In genomic region chr6:166555066-166555465, GRCh38 we compare ENCODE assay signal across 24 cellular contexts. TPM values are rescaled to one million over a fixed set of nuclear protein-coding genes. Genes with fewer than 3 reads are reported as not detected.
A peak's percentile ranks its signal among the peaks of the same experiment; 100 is the strongest.
DNase-seq lines count a peak whose midpoint lies in the region; ATAC-seq and TF ChIP-seq lines count a peak whose summit lies in the region.
"Had no signal": no experiment of that assay in that cellular context is flagged by ENCODE, and none has a peak within 500 bp of the region (broad histone marks: within the 10 kb centered on the region; RNA-seq: fewer than 3 reads in every experiment).

No MANE protein-coding gene starts in this region.

- no peak overlapping the region for H2AFZ ChIP-seq in GM23338

- H3K23ac ChIP-seq in mesendoderm (ENCODE audit: low read length): no peak overlapping the region

- ATAC-seq in GM23338 (no peak), lung (ENCODE audit: insufficient read depth, low FRiP score) (no peak), HG03520 (IDR thresholded peaks at IDR 0.05; ENCODE audit: unreplicated experiment) (no peak)
- ATAC-seq: activated CD8-positive, alpha-beta memory T cell treated with anti-CD3 and anti-CD28 coated beads, Interleukin-2, amount 10 ng/mL, durations not matched to agents 7 days and 5 days; naive thymus-derived CD8-positive, alpha-beta T cell; stimulated activated naive CD8-positive, alpha-beta T cell treated with anti-CD3 and anti-CD28 coated beads, Interleukin-15, amount 100 ng/mL, for 72 hours had no signal

- no peak overlapping the region for H3K56ac ChIP-seq in mesendoderm (ENCODE audit: low read length)

- H2BK15ac ChIP-seq in mesendoderm (replicated peaks; ENCODE audit: low read depth): no peak overlapping the region

- no peak overlapping the region for H3K18ac ChIP-seq in mesendoderm (ENCODE audit: low read length)

- H3K4ac ChIP-seq in mesendoderm (ENCODE audit: low read depth, low read length): no peak overlapping the region

- H3K36me3 Mint-ChIP-seq in GM23338 (ENCODE audit: low read depth) (no peaks in the 10 kb centered on the region; the same call in 2 of the 3 replicates), progenitor cell of endocrine pancreas (ENCODE audit: insufficient read depth) (peaks cover 13% of the 10 kb centered on the region)
- H3K36me3 Mint-ChIP-seq: activated CD8-positive, alpha-beta memory T cell treated with anti-CD3 and anti-CD28 coated beads, Interleukin-2, amount 10 ng/mL, durations not matched to agents 7 days and 5 days had no signal

- H3K9me2 ChIP-seq in GM23338 (ENCODE audit: insufficient read depth): no peaks in the 10 kb centered on the region

- no peak overlapping the region for H4K5ac ChIP-seq in mesendoderm (ENCODE audit: low read length)

- H3K79me2 ChIP-seq in GM23338 (replicated peaks; ENCODE audit: insufficient read depth) (peaks cover 69% of the 10 kb centered on the region), mesendoderm (ENCODE audit: control insufficient read depth, insufficient read depth, low read length) (no peaks in the 10 kb centered on the region)

- no peak overlapping the region for H2BK5ac ChIP-seq in mesendoderm (ENCODE audit: low read length)

- H2AK5ac ChIP-seq in mesendoderm (ENCODE audit: low read length): no peak overlapping the region

- H3K4me1 Mint-ChIP-seq in GM23338: peaks cover 61% of the 10 kb centered on the region
- H3K4me1 Mint-ChIP-seq in progenitor cell of endocrine pancreas (ENCODE audit: low read depth): peaks cover 8% of the 10 kb centered on the region

- no peaks in the 10 kb centered on the region for H3K27me3 ChIP-seq in GM23338 (ENCODE audit: insufficient read depth)
- H3K27me3 ChIP-seq in lung (ENCODE audit: control insufficient read depth, insufficient read depth): no peaks in the 10 kb centered on the region
- H3K27me3 ChIP-seq in skeletal muscle tissue (ENCODE audit: control insufficient read depth in 3 of 3, insufficient read depth in 3 of 3, low read length in 3 of 3): no peaks in the 10 kb centered on the region
- H3K27me3 ChIP-seq in mesendoderm (ENCODE audit: insufficient read depth, low read length, poor library complexity): no peaks in the 10 kb centered on the region
- H3K27me3 ChIP-seq: BLaER1 treated with 17β-estradiol and CSF1 and Interleukin-3, amounts not matched to agents 10 nM and 100 nM had no signal

- 74 to 85% methylated on average over 5 of the region's 5 CpGs for WGBS in lung, 2 donors
- WGBS in mesendoderm (ENCODE audit: extremely low coverage, insufficient coverage, low lambda C conversion rate): no CpG with 5 or more reads among the region's 5 CpGs

- H3K4me2 ChIP-seq in GM23338 (no peak overlapping the region; the same call in 1 of the 2 replicates), mesendoderm (ENCODE audit: low read length) (no peak overlapping the region)
- H3K4me2 ChIP-seq: BLaER1 treated with 17β-estradiol and CSF1 and Interleukin-3, amounts not matched to agents 10 nM and 100 nM had no signal

- H3K27ac Mint-ChIP-seq in GM23338 (no peak overlapping the region), progenitor cell of endocrine pancreas (no peak overlapping the region)
- H3K27ac Mint-ChIP-seq: activated CD8-positive, alpha-beta memory T cell treated with anti-CD3 and anti-CD28 coated beads, Interleukin-2, amount 10 ng/mL, durations not matched to agents 7 days and 5 days; activated naive CD4-positive, alpha-beta T cell treated with anti-CD3 and anti-CD28 coated beads, Interleukin-2, amount 50 U/mL, for 24 hours; activated T-helper 1 cell treated with anti-CD3 and anti-CD28 coated beads, Interleukin-12 subunit alpha, Interleukin-12 subunit beta, Interleukin-2, Interleukin-4 antibody, amounts not matched to agents 30 ng/mL and 10 ng/mL and 1 ng/mL, durations not matched to agents 14 hours and 24 hours and 36 hours; memory B cell had no signal

- no peak for DNase-seq in GM23338 (ENCODE audit: low spot score)
- DNase-seq in lung (ENCODE audit: low spot score): no peak
- no peak for DNase-seq in DMS79 (lab: John Stamatoyannopoulos, UW)
- DNase-seq in progenitor cell of endocrine pancreas (ENCODE audit: low spot score, unreplicated experiment): no peak
- no peak for DNase-seq in mesendoderm
- DNase-seq: ACHN; activated CD4-positive, alpha-beta T cell treated with anti-CD3 and anti-CD28 coated beads for 48 hours; activated CD8-positive, alpha-beta memory T cell treated with anti-CD3 and anti-CD28 coated beads, Interleukin-2, amount 10 ng/mL, durations not matched to agents 7 days and 5 days; hippocampal formation; naive thymus-derived CD8-positive, alpha-beta T cell; NCI-H1436; NCI-H69; posterior cingulate gyrus; stimulated activated CD4-positive, alpha-beta T cell treated with anti-CD3 and anti-CD28 coated beads, Interleukin-4, amount 100 ng/mL, for 4 hours; stimulated activated naive CD8-positive, alpha-beta T cell treated with anti-CD3 and anti-CD28 coated beads, Interleukin-15, amount 100 ng/mL, for 72 hours; SW 1271 had no signal

- H3K4me3 ChIP-seq in GM23338 (no peak overlapping the region), lung (no peak overlapping the region), skeletal muscle tissue (ENCODE audit: low read length in 3 of 3) (no peak overlapping the region), mesendoderm (ENCODE audit: low read length) (no peak overlapping the region)
- H3K4me3 ChIP-seq: BLaER1 treated with 17β-estradiol and CSF1 and Interleukin-3, amounts not matched to agents 10 nM and 100 nM had no signal

- no peak overlapping the region for H3K4me3 Mint-ChIP-seq in GM23338
- H3K4me3 Mint-ChIP-seq in progenitor cell of endocrine pancreas (ENCODE audit: low read depth): no peak overlapping the region
- H3K4me3 Mint-ChIP-seq: activated CD8-positive, alpha-beta memory T cell treated with anti-CD3 and anti-CD28 coated beads, Interleukin-2, amount 10 ng/mL, durations not matched to agents 7 days and 5 days; activated naive CD4-positive, alpha-beta T cell treated with anti-CD3 and anti-CD28 coated beads, Interleukin-2, amount 50 U/mL, for 24 hours; activated T-helper 1 cell treated with anti-CD3 and anti-CD28 coated beads, Interleukin-12 subunit alpha, Interleukin-12 subunit beta, Interleukin-2, Interleukin-4 antibody, amounts not matched to agents 30 ng/mL and 10 ng/mL and 1 ng/mL, durations not matched to agents 14 hours and 24 hours and 36 hours; memory B cell; naive thymus-derived CD8-positive, alpha-beta T cell; stimulated activated naive CD8-positive, alpha-beta T cell treated with anti-CD3 and anti-CD28 coated beads, Interleukin-15, amount 100 ng/mL, for 72 hours had no signal

- TF ChIP-seq CTCF in GM23338 (conservative IDR thresholded peaks at IDR 0.05; ENCODE audit: low read depth in 2 of 2) (no peak), lung (IDR thresholded peaks at IDR 0.05; ENCODE audit: control extremely low read depth, extremely low read depth) (no peak), progenitor cell of endocrine pancreas (IDR thresholded peaks at IDR 0.05; ENCODE audit: unreplicated experiment) (no peak)

- H3K4me1 ChIP-seq in GM23338 (ENCODE audit: insufficient read depth) (peaks cover 58% of the 10 kb centered on the region), lung (ENCODE audit: control insufficient read depth in 2 of 2, insufficient read depth in 2 of 2, low read length in 2 of 2) (peaks cover 23 to 39% of the 10 kb centered on the region in 2 donors), skeletal muscle tissue (ENCODE audit: control insufficient read depth in 3 of 3, insufficient read depth in 3 of 3, low read length in 3 of 3) (peaks cover 28 to 38% (median 33%) of the 10 kb centered on the region in 3 donors), mesendoderm (ENCODE audit: control insufficient read depth, low read depth, low read length) (peaks cover 7% of the 10 kb centered on the region)

- peaks cover 0 to 4% of the 10 kb centered on the region in 2 donors for H3K9me3 ChIP-seq in lung (ENCODE audit: control insufficient read depth in 2 of 2, insufficient read depth in 1 of 2, low read length in 1 of 2)
- peaks cover 0 to 3% (median 0%) of the 10 kb centered on the region in 3 donors for H3K9me3 ChIP-seq in skeletal muscle tissue (ENCODE audit: control insufficient read depth in 3 of 3, low read length in 3 of 3)

- 0 out of 2 replicates have a peak overlapping the region, but pooled peaks have one; percentile 65 for H3K27ac ChIP-seq in GM23338 (ENCODE audit: low read depth)
- peak overlapping the region; percentile 39 for H3K27ac ChIP-seq in cingulate gyrus (ENCODE audit: low read depth, low read length)
- peak overlapping the region; percentile 38 to 91 for H3K27ac ChIP-seq in lung (ENCODE audit: low read depth in 1 of 2, low read length in 1 of 2)
- peak overlapping the region; percentile 46 for H3K27ac ChIP-seq in skeletal muscle tissue (ENCODE audit: low read depth, low read length)
- no peak overlapping the region for H3K27ac ChIP-seq in mesendoderm (ENCODE audit: low read depth, low read length)
- H3K27ac ChIP-seq: BLaER1 treated with 17β-estradiol and CSF1 and Interleukin-3, amounts not matched to agents 10 nM and 100 nM; HL-60 had no signal

- H3K27me3 Mint-ChIP-seq in GM23338 (ENCODE audit: insufficient read depth, low read depth, poor library complexity) (peaks cover 5% of the 10 kb centered on the region), progenitor cell of endocrine pancreas (no peaks in the 10 kb centered on the region)

- no peak overlapping the region for H4K8ac ChIP-seq in mesendoderm (ENCODE audit: low read depth, low read length)

- H3K9me3 Mint-ChIP-seq in GM23338: no peaks in the 10 kb centered on the region; the same call in 2 of the 3 replicates
- peaks cover 9% of the 10 kb centered on the region for H3K9me3 Mint-ChIP-seq in progenitor cell of endocrine pancreas (ENCODE audit: low read depth)
- H3K9me3 Mint-ChIP-seq: activated T-helper 1 cell treated with anti-CD3 and anti-CD28 coated beads, Interleukin-12 subunit alpha, Interleukin-12 subunit beta, Interleukin-2, Interleukin-4 antibody, amounts not matched to agents 30 ng/mL and 10 ng/mL and 1 ng/mL, durations not matched to agents 14 hours and 24 hours and 36 hours; stimulated activated naive CD8-positive, alpha-beta T cell treated with anti-CD3 and anti-CD28 coated beads, Interleukin-15, amount 100 ng/mL, for 72 hours had no signal

- no peaks in the 10 kb centered on the region for H3F3A ChIP-seq in GM23338 (replicated peaks; ENCODE audit: low read depth)

- no peak overlapping the region for H2BK120ac ChIP-seq in mesendoderm (ENCODE audit: low read depth, low read length)

- peaks cover 2% of the 10 kb centered on the region for H3K79me1 ChIP-seq in mesendoderm (ENCODE audit: low read length)

- no peaks in the 10 kb centered on the region for H3K36me3 ChIP-seq in GM23338 (ENCODE audit: insufficient read depth)
- H3K36me3 ChIP-seq in lung (ENCODE audit: control insufficient read depth in 2 of 2, insufficient read depth in 2 of 2, low read length in 2 of 2): peaks cover 0 to 3% of the 10 kb centered on the region in 2 donors
- peaks cover 0 to 2% (median 0%) of the 10 kb centered on the region in 3 donors for H3K36me3 ChIP-seq in skeletal muscle tissue (ENCODE audit: control insufficient read depth in 3 of 3, insufficient read depth in 3 of 3, low read length in 3 of 3)
- no peaks in the 10 kb centered on the region for H3K36me3 ChIP-seq in mesendoderm (ENCODE audit: control insufficient read depth, insufficient read depth, low read length)
- H3K36me3 ChIP-seq: BLaER1 treated with 17β-estradiol and CSF1 and Interleukin-3, amounts not matched to agents 10 nM and 100 nM had no signal

- H4K20me1 ChIP-seq in GM23338 (replicated peaks; ENCODE audit: insufficient read depth): peaks cover 5% of the 10 kb centered on the region; the same call in 1 of the 2 replicates

- H3K9ac ChIP-seq in skeletal muscle tissue (ENCODE audit: low read depth in 1 of 3, low read length in 3 of 3): no peak overlapping the region
- no peak overlapping the region for H3K9ac ChIP-seq in mesendoderm (ENCODE audit: low read length)
- H3K9ac ChIP-seq: BLaER1 treated with 17β-estradiol and CSF1 and Interleukin-3, amounts not matched to agents 10 nM and 100 nM had no signal

RNA-seq across cellular contexts. Expression of gene RAMACL, which starts 31.4 kb away (rescaled TPM):
- total RNA-seq in GM23338 (2014; rRNA removed; shearing (Covaris generic)): 4.0 and 4.2 TPM in 2 replicates
- polyA plus RNA-seq in GM23338 (2016; fragmentation: Nextera tagmentation; extraction: Ambion mirVana) (0.61 and 0.68 TPM in 2 replicates), lung (under 1 TPM; 0.30 to 0.77 TPM)
- total RNA-seq in lung (10 to 100 TPM in 1 of 2 donors, 1 to 10 TPM in 1; 7.8 to 17.6 TPM), skeletal muscle tissue (1.0 TPM), progenitor cell of endocrine pancreas (1.7 and 2.7 TPM in 2 replicates)
- 0.32 TPM for polyA plus RNA-seq in mesendoderm (2013, experiment 1 of 2)
- 0.28 TPM for polyA plus RNA-seq in mesendoderm (2013, experiment 2 of 2)
